Comparison of ENCODE assay signal across 20 cellular contexts in the genomic region with DNA sequence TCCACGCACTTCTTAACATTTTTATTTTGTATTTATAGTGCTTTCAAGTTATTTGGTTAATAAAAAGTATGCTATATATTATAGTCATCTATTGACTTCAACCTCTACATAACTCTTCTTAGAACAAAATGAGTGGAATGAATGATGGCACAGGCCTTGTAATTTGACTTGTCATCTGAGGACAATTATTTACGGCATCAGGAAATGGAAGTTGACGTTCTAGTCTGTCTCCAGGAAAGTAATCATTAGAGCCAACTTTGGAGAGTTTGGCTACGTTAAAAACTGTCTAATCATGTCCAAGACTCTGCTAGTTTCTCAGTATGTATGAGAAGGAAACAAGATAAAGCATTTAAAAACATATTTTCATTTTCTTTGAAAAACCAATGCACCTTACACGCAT.
A peak's percentile ranks its signal among the peaks of the same experiment; 100 is the strongest.
DNase-seq lines count a peak whose midpoint lies in the region; ATAC-seq and TF ChIP-seq lines count a peak whose summit lies in the region.
"Had no signal": no experiment of that assay in that cellular context is flagged by ENCODE, and none has a peak within 500 bp of the region (broad histone marks: within the 10 kb centered on the region; RNA-seq: fewer than 3 reads in every experiment).

No MANE protein-coding gene starts in this region.

- H3K27me3 Mint-ChIP-seq in T-helper 17 cell, result no peaks in the 10 kb centered on the region
- no peaks in the 10 kb centered on the region for H3K27me3 Mint-ChIP-seq in mesothelial cell of epicardium (ENCODE audit: low read depth)
- no peaks in the 10 kb centered on the region for H3K27me3 Mint-ChIP-seq in stimulated activated naive CD8-positive, alpha-beta T cell treated with anti-CD3 and anti-CD28 coated beads, Interleukin-15, amount 100 ng/mL, for 72 hours
- H3K27me3 Mint-ChIP-seq in CD4-positive, alpha-beta memory T cell, result no peaks in the 10 kb centered on the region
- H3K27me3 Mint-ChIP-seq in activated CD4-positive, alpha-beta T cell treated with anti-CD3 and anti-CD28 coated beads for 36 hours, result no peaks in the 10 kb centered on the region
- H3K27me3 Mint-ChIP-seq: activated CD8-positive, alpha-beta memory T cell treated with anti-CD3 and anti-CD28 coated beads, Interleukin-2, amount 10 ng/mL, durations not matched to agents 7 days and 5 days; B cell had no signal

- ATAC-seq in T-helper 17 cell (no peak), GM21786 (IDR thresholded peaks at IDR 0.05; ENCODE audit: unreplicated experiment) (no peak)
- ATAC-seq in stimulated activated naive CD8-positive, alpha-beta T cell treated with anti-CD3 and anti-CD28 coated beads, Interleukin-15, amount 100 ng/mL, for 72 hours, result no peak
- no peak for ATAC-seq in activated CD4-positive, alpha-beta T cell treated with anti-CD3 and anti-CD28 coated beads for 36 hours
- ATAC-seq: activated CD8-positive, alpha-beta memory T cell treated with anti-CD3 and anti-CD28 coated beads, Interleukin-2, amount 10 ng/mL, durations not matched to agents 7 days and 5 days; GM12878; HepG2 had no signal

- H3K9me3 Mint-ChIP-seq in mesothelial cell of epicardium, result no peaks in the 10 kb centered on the region
- no peaks in the 10 kb centered on the region for H3K9me3 Mint-ChIP-seq in stimulated activated naive CD8-positive, alpha-beta T cell treated with anti-CD3 and anti-CD28 coated beads, Interleukin-15, amount 100 ng/mL, for 72 hours
- H3K9me3 Mint-ChIP-seq in CD4-positive, alpha-beta memory T cell, result no peaks in the 10 kb centered on the region
- H3K9me3 Mint-ChIP-seq in activated CD4-positive, alpha-beta T cell treated with anti-CD3 and anti-CD28 coated beads for 36 hours (ENCODE audit: low read depth), result no peaks in the 10 kb centered on the region
- H3K9me3 Mint-ChIP-seq: activated T-helper 2 cell treated with anti-CD3 and anti-CD28 coated beads, Interferon-gamma antibody, Interleukin-2, Interleukin-4, amounts not matched to agents 10 μg/mL and 5 μg/mL and 100 μg/mL, durations not matched to agents 14 hours and 24 hours and 36 hours had no signal

- H3K4me3 Mint-ChIP-seq in T-helper 17 cell (no peak overlapping the region), mesothelial cell of epicardium (no peak overlapping the region)
- no peak overlapping the region for H3K4me3 Mint-ChIP-seq in stimulated activated naive CD8-positive, alpha-beta T cell treated with anti-CD3 and anti-CD28 coated beads, Interleukin-15, amount 100 ng/mL, for 72 hours
- no peak overlapping the region for H3K4me3 Mint-ChIP-seq in CD4-positive, alpha-beta memory T cell
- H3K4me3 Mint-ChIP-seq in activated CD4-positive, alpha-beta T cell treated with anti-CD3 and anti-CD28 coated beads for 36 hours, result no peak overlapping the region
- H3K4me3 Mint-ChIP-seq: activated CD8-positive, alpha-beta memory T cell treated with anti-CD3 and anti-CD28 coated beads, Interleukin-2, amount 10 ng/mL, durations not matched to agents 7 days and 5 days; B cell had no signal

- no peaks in the 10 kb centered on the region for H3K27me3 ChIP-seq in tibial artery
- H3K27me3 ChIP-seq in CD4-positive, alpha-beta memory T cell (ENCODE audit: insufficient read depth, low read length), result no peaks in the 10 kb centered on the region

- H3K36me3 ChIP-seq in tibial artery, result no peaks in the 10 kb centered on the region
- H3K36me3 ChIP-seq in CD4-positive, alpha-beta memory T cell (ENCODE audit: insufficient read depth, low read length), result peaks cover 3% of the 10 kb centered on the region

- no peak for TF ChIP-seq CTCF in mesothelial cell of epicardium (IDR thresholded peaks at IDR 0.05; ENCODE audit: unreplicated experiment)
- TF ChIP-seq CTCF in tibial artery (IDR thresholded peaks at IDR 0.05), result no peak

- H3K36me3 Mint-ChIP-seq in T-helper 17 cell (ENCODE audit: low read depth) (peaks cover under 1% of the 10 kb centered on the region), mesothelial cell of epicardium (no peaks in the 10 kb centered on the region)
- peaks cover 23 to 54% of the 10 kb centered on the region in 2 donors for H3K36me3 Mint-ChIP-seq in CD4-positive, alpha-beta memory T cell
- peaks cover 6% of the 10 kb centered on the region for H3K36me3 Mint-ChIP-seq in activated CD4-positive, alpha-beta T cell treated with anti-CD3 and anti-CD28 coated beads for 36 hours (ENCODE audit: low read depth)

- CTCF ChIA-PET in CD4-positive, alpha-beta memory T cell (lab: Charles Lee; ENCODE audit: partially characterized antibody), result no interaction called here
- CTCF ChIA-PET in activated CD4-positive, alpha-beta T cell treated with anti-CD3 and anti-CD28 coated beads for 36 hours (lab: Charles Lee), result no interaction called here

- peak overlapping the region; percentile 67 to 69 for H3K27ac ChIP-seq in tibial artery
- H3K27ac ChIP-seq in CD4-positive, alpha-beta memory T cell (ENCODE audit: low read depth, low read length), result no peak overlapping the region

- POLR2A ChIA-PET in CD4-positive, alpha-beta memory T cell (lab: Charles Lee; ENCODE audit: partially characterized antibody), result no interaction called here
- POLR2A ChIA-PET in activated CD4-positive, alpha-beta T cell treated with anti-CD3 and anti-CD28 coated beads for 36 hours (lab: Charles Lee), result no interaction called here

- no peak overlapping the region for H3K4me3 ChIP-seq in tibial artery
- H3K4me3 ChIP-seq in CD4-positive, alpha-beta memory T cell (ENCODE audit: low read length in 2 of 2), result no peak overlapping the region
- H3K4me3 ChIP-seq: GM12878 had no signal

- peaks cover 0 to 51% (median 20%) of the 10 kb centered on the region in 4 donors for H3K4me1 ChIP-seq in tibial artery
- peaks cover 24% of the 10 kb centered on the region for H3K4me1 ChIP-seq in CD4-positive, alpha-beta memory T cell (ENCODE audit: insufficient read depth, low read length)

- intact Hi-C loops in tibial artery (cut with DNase I; ENCODE audit: low total_unique reads), result no loop called here
- intact Hi-C loops in CD4-positive, alpha-beta memory T cell (cut with micrococcal nuclease), result no loop called here
- intact Hi-C loops in activated CD4-positive, alpha-beta T cell treated with anti-CD3 and anti-CD28 coated beads for 36 hours (cut with DNase I, micrococcal nuclease), result no loop called here

- peak overlapping the region; percentile 34 for H3K27ac Mint-ChIP-seq in T-helper 17 cell
- peak overlapping the region; percentile 49 for H3K27ac Mint-ChIP-seq in mesothelial cell of epicardium
- no peak overlapping the region for H3K27ac Mint-ChIP-seq in stimulated activated naive CD8-positive, alpha-beta T cell treated with anti-CD3 and anti-CD28 coated beads, Interleukin-15, amount 100 ng/mL, for 72 hours
- peak overlapping the region in 1 of 7 donors; percentile 68 for H3K27ac Mint-ChIP-seq in CD4-positive, alpha-beta memory T cell
- no peak overlapping the region for H3K27ac Mint-ChIP-seq in activated CD4-positive, alpha-beta T cell treated with anti-CD3 and anti-CD28 coated beads for 36 hours
- H3K27ac Mint-ChIP-seq: activated CD8-positive, alpha-beta memory T cell treated with anti-CD3 and anti-CD28 coated beads, Interleukin-2, amount 10 ng/mL, durations not matched to agents 7 days and 5 days; activated T-helper 2 cell treated with anti-CD3 and anti-CD28 coated beads, Interferon-gamma antibody, Interleukin-2, Interleukin-4, amounts not matched to agents 10 μg/mL and 5 μg/mL and 100 μg/mL, durations not matched to agents 14 hours and 24 hours and 36 hours; B cell had no signal

- H3K9me3 ChIP-seq in T-helper 17 cell (ENCODE audit: control insufficient read depth, low read length, poor library complexity, severe bottlenecking), result no peaks in the 10 kb centered on the region
- no peaks in the 10 kb centered on the region for H3K9me3 ChIP-seq in tibial artery
- H3K9me3 ChIP-seq in CD4-positive, alpha-beta memory T cell (ENCODE audit: control insufficient read depth in 1 of 2, low read length in 2 of 2), result no peaks in the 10 kb centered on the region

- peaks cover 30% of the 10 kb centered on the region for H3K4me1 Mint-ChIP-seq in T-helper 17 cell
- peaks cover 32% of the 10 kb centered on the region for H3K4me1 Mint-ChIP-seq in mesothelial cell of epicardium
- H3K4me1 Mint-ChIP-seq in stimulated activated naive CD8-positive, alpha-beta T cell treated with anti-CD3 and anti-CD28 coated beads, Interleukin-15, amount 100 ng/mL, for 72 hours, result peaks cover 19% of the 10 kb centered on the region
- peaks cover 30 to 86% (median 52%) of the 10 kb centered on the region in 4 donors for H3K4me1 Mint-ChIP-seq in CD4-positive, alpha-beta memory T cell
- peaks cover 13% of the 10 kb centered on the region for H3K4me1 Mint-ChIP-seq in activated CD4-positive, alpha-beta T cell treated with anti-CD3 and anti-CD28 coated beads for 36 hours

- DNase-seq in T-helper 17 cell (no peak), fibroblast of peridontal ligament (ENCODE audit: extremely low read depth) (peak; percentile 28), mesothelial cell of epicardium (ENCODE audit: low spot score in 2 of 2, unreplicated experiment in 2 of 2) (no peak), tibial artery (no peak)
- no peak for DNase-seq in stimulated activated naive CD8-positive, alpha-beta T cell treated with anti-CD3 and anti-CD28 coated beads, Interleukin-15, amount 100 ng/mL, for 72 hours
- DNase-seq in CD4-positive, alpha-beta memory T cell, result no peak
- DNase-seq in activated CD4-positive, alpha-beta T cell treated with anti-CD3 and anti-CD28 coated beads for 36 hours, result no peak
- DNase-seq: activated CD4-positive, alpha-beta T cell treated with anti-CD3 and anti-CD28 coated beads for 1 hour; activated CD8-positive, alpha-beta memory T cell treated with anti-CD3 and anti-CD28 coated beads, Interleukin-2, amount 10 ng/mL, durations not matched to agents 7 days and 5 days; anterior cingulate cortex; NCI-H1694; NCI-H2227 treated with DMSO at 0.1 percent for 48 hours; SIG-M5; stimulated activated CD4-positive, alpha-beta T cell treated with anti-CD3 and anti-CD28 coated beads, Interleukin-2, amount 100 ng/mL, for 24 hours; substantia nigra had no signal

Comparison
In these comparisons a context has a peak if more than half of its experiments do, and no peak if none do; other contexts are left out.
1. H3K27ac Mint-ChIP-seq: peak in T-helper 17 cell (single experiment) and mesothelial cell of epicardium (single experiment); none in stimulated activated naive CD8-positive, alpha-beta T cell treated with anti-CD3 and anti-CD28 coated beads, Interleukin-15, amount 100 ng/mL, for 72 hours (0 of 2) and activated CD4-positive, alpha-beta T cell treated with anti-CD3 and anti-CD28 coated beads for 36 hours (single experiment).